15 cellular contexts compared by ENCODE assay signal in the genomic region with DNA sequence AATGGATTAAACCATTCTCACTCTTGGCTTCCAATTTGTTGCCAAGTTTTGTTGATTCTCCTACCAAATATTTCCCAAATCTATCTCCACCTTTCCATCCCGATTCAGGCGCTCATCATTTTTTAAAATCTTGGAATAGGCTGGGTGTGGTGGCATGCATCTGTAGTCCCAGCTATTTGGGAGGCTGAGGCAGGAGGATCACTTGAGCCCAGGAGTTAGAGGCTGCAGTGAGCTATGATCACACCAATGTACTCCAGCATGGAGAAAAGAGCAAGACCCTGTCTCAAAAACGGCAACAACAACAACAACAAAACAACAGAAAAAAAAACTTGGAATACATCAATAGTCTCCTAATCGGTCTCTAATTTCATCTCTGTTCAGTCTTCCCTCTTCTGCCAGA. TPM values are rescaled to one million over a fixed set of nuclear protein-coding genes. Genes with fewer than 3 reads are reported as not detected.
DNase-seq lines count a peak whose midpoint lies in the region; ATAC-seq and TF ChIP-seq lines count a peak whose summit lies in the region.
"Had no signal": no experiment of that assay in that cellular context is flagged by ENCODE, and none has a peak within 500 bp of the region (broad histone marks: within the 10 kb centered on the region; RNA-seq: fewer than 3 reads in every experiment).

No MANE protein-coding gene starts in this region.

- TF ChIP-seq CTCF in brain (conservative IDR thresholded peaks at IDR 0.05) (no peak), neural progenitor cell (IDR thresholded peaks at IDR 0.05) (no peak), osteoblast (IDR thresholded peaks at IDR 0.05; ENCODE audit: extremely low read depth, low read depth, low read length) (no peak)

- no peak for ATAC-seq in activated T-cell treated with anti-CD3 and anti-CD28 coated beads, Interleukin-2, amount 50 U/mL, for 72 hours (replicated peaks in 1 of 2)
- no peak for ATAC-seq in HG03139 (IDR thresholded peaks at IDR 0.05; ENCODE audit: unreplicated experiment)

- H3F3A ChIP-seq in neural progenitor cell (ENCODE audit: low read depth) = peaks cover 59% of the 10 kb centered on the region

- H3K27ac Mint-ChIP-seq in activated T-cell treated with anti-CD3 and anti-CD28 coated beads, Interleukin-2, amount 50 U/mL, for 72 hours = peak overlapping the region; percentile 57
- peak overlapping the region in 2 of 3 donors; percentile 93 to 99 for H3K27ac Mint-ChIP-seq in IgD-negative memory B cell
- peak overlapping the region; percentile 54 to 100 (median 100) for H3K27ac Mint-ChIP-seq in brain
- H3K27ac Mint-ChIP-seq in neural progenitor cell = no peak overlapping the region

- no peak for DNase-seq in activated T-cell treated with anti-CD3 and anti-CD28 coated beads, Interleukin-2, amount 50 U/mL, for 72 hours
- DNase-seq in activated T-cell treated with anti-CD3 and anti-CD28 coated beads, Interleukin-2, amount 50 U/mL, for 48 hours = no peak
- DNase-seq in neural progenitor cell (ENCODE audit: low spot score) (no peak), osteoblast (ENCODE audit: insufficient read length, low spot score, missing footprints) (no peak), D341Med (ENCODE audit: low spot score) (no peak)
- DNase-seq: aorta; COR-L47; kidney; NCI-H1930; stimulated activated CD4-positive, alpha-beta T cell treated with anti-CD3 and anti-CD28 coated beads, Interleukin-2, amount 100 ng/mL, for 24 hours had no signal

- H3K4me1 ChIP-seq in neural progenitor cell (peaks cover 14% of the 10 kb centered on the region), osteoblast (ENCODE audit: insufficient read depth, low read length) (peaks cover 20% of the 10 kb centered on the region)

- no peak overlapping the region for H3K4me3 ChIP-seq in neural progenitor cell
- H3K4me3 ChIP-seq in osteoblast (ENCODE audit: insufficient read depth, low read length) = no peak overlapping the region

- peaks cover 1 to 7% of the 10 kb centered on the region in 2 donors for H3K9me3 Mint-ChIP-seq in activated T-cell treated with anti-CD3 and anti-CD28 coated beads, Interleukin-2, amount 50 U/mL, for 72 hours
- H3K9me3 Mint-ChIP-seq in IgD-negative memory B cell = no peaks in the 10 kb centered on the region
- H3K9me3 Mint-ChIP-seq in brain = no peaks in the 10 kb centered on the region
- H3K9me3 Mint-ChIP-seq in neural progenitor cell = no peaks in the 10 kb centered on the region
- H3K9me3 Mint-ChIP-seq: endodermal cell had no signal

- H2AFZ ChIP-seq in neural progenitor cell (replicated peaks) (no peak overlapping the region), osteoblast (ENCODE audit: low read length) (no peak overlapping the region)

- H3K36me3 Mint-ChIP-seq in activated T-cell treated with anti-CD3 and anti-CD28 coated beads, Interleukin-2, amount 50 U/mL, for 72 hours (ENCODE audit: insufficient read depth in 2 of 2) = peaks cover 3 to 22% of the 10 kb centered on the region in 2 donors
- H3K36me3 Mint-ChIP-seq in IgD-negative memory B cell (peaks cover 3% of the 10 kb centered on the region), brain (peaks cover 16% of the 10 kb centered on the region), neural progenitor cell (peaks cover 8% of the 10 kb centered on the region)

- H4K20me1 ChIP-seq in neural progenitor cell (ENCODE audit: low read depth) = peaks cover 5% of the 10 kb centered on the region
- H4K20me1 ChIP-seq in osteoblast (ENCODE audit: insufficient read depth, low read length) = no peaks in the 10 kb centered on the region

- H3K27me3 Mint-ChIP-seq in activated T-cell treated with anti-CD3 and anti-CD28 coated beads, Interleukin-2, amount 50 U/mL, for 72 hours (ENCODE audit: low read depth) = no peaks in the 10 kb centered on the region
- H3K27me3 Mint-ChIP-seq in IgD-negative memory B cell (no peaks in the 10 kb centered on the region), brain (peaks cover 27% of the 10 kb centered on the region), neural progenitor cell (ENCODE audit: insufficient read depth, low read depth) (peaks cover 5% of the 10 kb centered on the region)

- H3K36me3 ChIP-seq in neural progenitor cell = no peaks in the 10 kb centered on the region
- H3K36me3 ChIP-seq in osteoblast (ENCODE audit: insufficient read depth, low read length) = peaks cover 26% of the 10 kb centered on the region

- H3K27ac ChIP-seq in neural progenitor cell (no peak overlapping the region), osteoblast (ENCODE audit: low read depth, low read length) (no peak overlapping the region)

- H3K9me3 ChIP-seq in neural progenitor cell (ENCODE audit: low read depth) (no peaks in the 10 kb centered on the region), osteoblast (ENCODE audit: low read depth, low read length) (no peaks in the 10 kb centered on the region)
- H3K9me3 ChIP-seq: suprapubic skin had no signal

- H3K9ac ChIP-seq in neural progenitor cell = no peak overlapping the region

- H3K79me2 ChIP-seq in neural progenitor cell (ENCODE audit: low read depth) = peaks cover 50% of the 10 kb centered on the region
- peaks cover 59% of the 10 kb centered on the region for H3K79me2 ChIP-seq in osteoblast (ENCODE audit: insufficient read depth, low read length)

- H3K4me1 Mint-ChIP-seq in activated T-cell treated with anti-CD3 and anti-CD28 coated beads, Interleukin-2, amount 50 U/mL, for 72 hours (ENCODE audit: low read depth) = peaks cover 55% of the 10 kb centered on the region
- H3K4me1 Mint-ChIP-seq in IgD-negative memory B cell (peaks cover 39 to 43% (median 40%) of the 10 kb centered on the region in 3 donors), brain (peaks cover 63% of the 10 kb centered on the region), neural progenitor cell (peaks cover 43% of the 10 kb centered on the region)

- H3K27me3 ChIP-seq in neural progenitor cell (no peaks in the 10 kb centered on the region), osteoblast (ENCODE audit: insufficient read depth, low read length) (no peaks in the 10 kb centered on the region)
- H3K27me3 ChIP-seq: suprapubic skin had no signal

- H3K4me2 ChIP-seq in neural progenitor cell (no peak overlapping the region), osteoblast (ENCODE audit: insufficient read depth, low read length) (no peak overlapping the region)

- H3K4me3 Mint-ChIP-seq in activated T-cell treated with anti-CD3 and anti-CD28 coated beads, Interleukin-2, amount 50 U/mL, for 72 hours = peak overlapping the region; percentile 97 to 98
- H3K4me3 Mint-ChIP-seq in IgD-negative memory B cell (peak overlapping the region; percentile 6 to 99 (median 90)), brain (peak overlapping the region; percentile 94 to 100 (median 99)), neural progenitor cell (peak overlapping the region; percentile 97)

RNA-seq across cellular contexts. Expression of a gene that starts 0.9 kb away (rescaled TPM):
- 10 to 100 TPM; 18.6 to 24.3 TPM for total RNA-seq in activated T-cell treated with anti-CD3 and anti-CD28 coated beads, Interleukin-2, amount 50 U/mL, for 72 hours
- polyA plus RNA-seq in IgD-negative memory B cell (30.7 TPM), brain (ENCODE audit: insufficient read depth, low read depth, low replicate concordance) (93.9 TPM)
- total RNA-seq in neural progenitor cell (ENCODE audit: low replicate concordance) (23.7 and 50.1 TPM in 2 replicates), osteoblast (38.0 and 39.1 TPM in 2 replicates)

RNA-seq across cellular contexts. Expression of a gene that starts 1.7 kb away (rescaled TPM):
- 100 to 1,000 TPM; 106 to 117 TPM for total RNA-seq in activated T-cell treated with anti-CD3 and anti-CD28 coated beads, Interleukin-2, amount 50 U/mL, for 72 hours
- polyA plus RNA-seq in IgD-negative memory B cell = 82.3 TPM
- 102 TPM for polyA plus RNA-seq in brain (ENCODE audit: insufficient read depth, low read depth, low replicate concordance)
- total RNA-seq in neural progenitor cell (ENCODE audit: low replicate concordance) = 80.7 and 92.5 TPM in 2 replicates
- total RNA-seq in osteoblast = 75.3 and 76.3 TPM in 2 replicates

RNA-seq across cellular contexts. Expression of a gene that starts 31.4 kb away (rescaled TPM):
- total RNA-seq in activated T-cell treated with anti-CD3 and anti-CD28 coated beads, Interleukin-2, amount 50 U/mL, for 72 hours = 1 to 10 TPM in 1 of 2 donors, under 1 TPM in 1; 0.86 to 1.3 TPM
- 0.48 TPM for polyA plus RNA-seq in IgD-negative memory B cell
- polyA plus RNA-seq in brain (ENCODE audit: insufficient read depth, low read depth, low replicate concordance) = 2.9 TPM
- total RNA-seq in neural progenitor cell (ENCODE audit: low replicate concordance) = 2.2 and 5.5 TPM in 2 replicates
- total RNA-seq in osteoblast = under 0.01 and 0.29 TPM in 2 replicates

RNA-seq across cellular contexts. Expression of a gene that starts 52.4 kb away (rescaled TPM):
- total RNA-seq in activated T-cell treated with anti-CD3 and anti-CD28 coated beads, Interleukin-2, amount 50 U/mL, for 72 hours = 10 to 100 TPM; 51.4 to 53.8 TPM
- 53.0 TPM for polyA plus RNA-seq in IgD-negative memory B cell
- polyA plus RNA-seq in brain (ENCODE audit: insufficient read depth, low read depth, low replicate concordance) = 808 TPM
- 38.6 and 70.3 TPM in 2 replicates for total RNA-seq in neural progenitor cell (ENCODE audit: low replicate concordance)
- total RNA-seq in osteoblast = 87.6 and 96.4 TPM in 2 replicates
